In the genomic region with DNA sequence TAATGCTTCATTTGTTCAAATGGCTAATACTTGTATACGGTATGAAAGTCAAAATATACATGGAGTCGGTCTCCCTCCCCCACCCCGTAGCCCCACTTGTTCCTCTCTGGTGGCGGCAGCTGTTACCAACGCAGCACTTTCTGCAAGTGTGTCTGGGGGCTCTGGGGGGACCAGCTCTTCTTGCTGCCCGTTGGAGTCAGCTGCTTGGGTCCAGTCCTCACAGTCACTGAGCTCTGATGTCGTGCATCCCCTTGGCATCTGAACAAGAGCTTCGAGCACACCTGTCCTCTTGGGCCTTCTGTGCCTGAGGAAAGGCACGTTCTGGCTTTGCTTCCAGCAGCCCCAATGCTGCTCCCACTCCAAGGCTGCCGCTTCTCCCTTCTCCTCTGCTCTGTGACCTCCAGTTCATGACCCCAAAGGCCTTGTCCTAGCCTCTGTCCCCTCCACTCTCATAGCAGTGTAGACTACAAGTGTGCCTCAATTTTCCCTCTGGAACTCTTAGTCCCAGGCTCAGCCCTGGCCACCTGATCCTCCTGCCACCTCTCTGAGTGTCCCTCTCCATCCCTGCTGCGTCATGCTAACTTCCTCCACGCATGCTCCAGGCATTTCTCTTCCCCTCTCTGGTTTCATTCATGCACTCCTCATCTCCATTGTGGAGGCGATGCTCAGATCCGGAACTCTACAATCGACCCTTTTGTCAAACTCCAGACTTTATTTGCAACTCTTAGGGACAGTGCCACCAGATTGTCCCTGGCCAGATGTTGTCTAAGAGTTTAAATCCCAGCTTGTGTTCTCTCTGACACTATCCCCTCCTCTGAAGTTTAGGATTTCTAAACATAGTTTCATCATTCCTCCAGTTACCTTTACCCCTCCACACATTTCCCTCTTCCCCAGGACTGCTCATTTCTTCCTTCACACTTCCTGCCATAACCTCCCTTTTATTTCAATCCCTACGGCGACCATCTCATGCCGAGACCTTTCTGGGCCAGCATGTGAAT, we compare ENCODE assay signal across 16 cellular contexts.
DNase-seq lines count a peak whose midpoint lies in the region; ATAC-seq, FAIRE-seq and TF ChIP-seq lines count a peak whose summit lies in the region.
"Had no signal": no experiment of that assay in that cellular context is flagged by ENCODE, and none has a peak within 500 bp of the region (broad histone marks: within the 10 kb centered on the region; RNA-seq: fewer than 3 reads in every experiment).

No MANE protein-coding gene starts in this region.

- H3K27ac ChIP-seq in aorta (ENCODE audit: low read depth in 1 of 2, low read length in 2 of 2) (no peak overlapping the region), OCI-LY7 (ENCODE audit: low read depth, low read length, poor library complexity, severe bottlenecking) (no peak overlapping the region)

- BruUV-seq in OCI-LY7 (replicated peaks; lab: Mats Ljungman, UMichigan): no TSS peak

- intact Hi-C loops in aorta (cut with DNase I): no loop called here
- intact Hi-C loops in OCI-LY7 (cut with micrococcal nuclease; ENCODE audit: unreplicated experiment): no loop called here

- DNase-seq in activated naive CD4-positive, alpha-beta T cell treated with anti-CD3 and anti-CD28 coated beads, Interleukin-2, amount 10 ng/mL, durations not matched to agents 7 days and 5 days: peak; percentile 10
- DNase-seq in activated naive CD4-positive, alpha-beta T cell (lab: John Stamatoyannopoulos, UW): no peak
- DNase-seq in bronchial epithelial cell (ENCODE audit: low read depth) (no peak), aorta (no peak), NCI-H1694 (lab: John Stamatoyannopoulos, UW) (no peak), OCI-LY7 (ENCODE audit: low spot score) (no peak)
- no peak for DNase-seq in activated CD4-positive, alpha-beta T cell treated with anti-CD3 and anti-CD28 coated beads for 48 hours
- DNase-seq: ACHN; C1 segment of cervical spinal cord; Calu3; CD4-positive, alpha-beta T cell; DMS79; H9 had no signal

- no peak overlapping the region for H3K4me3 Mint-ChIP-seq in activated naive CD4-positive, alpha-beta T cell treated with anti-CD3 and anti-CD28 coated beads, Interleukin-2, amount 10 ng/mL, durations not matched to agents 7 days and 5 days
- peak overlapping the region in 1 of 3 experiments; percentile 27 for H3K4me3 Mint-ChIP-seq in nephron
- H3K4me3 Mint-ChIP-seq: CD4-positive, alpha-beta T cell; H9 had no signal

- CTCF ChIA-PET in activated naive CD4-positive, alpha-beta T cell treated with anti-CD3 and anti-CD28 coated beads, Interleukin-2, amount 10 ng/mL, durations not matched to agents 7 days and 5 days (lab: Charles Lee): interaction anchor here (0.6 kb wide), 1 partner anchor 17 kb away, joined by 3 read pairs; no protein-coding TSS in a partner anchor
- CTCF ChIA-PET in OCI-LY7 (lab: Charles Lee; ENCODE audit: unreplicated experiment): no interaction called here

- H4K20me1 ChIP-seq in OCI-LY7 (ENCODE audit: insufficient read depth, low read length): no peaks in the 10 kb centered on the region

- ATAC-seq in aorta (ENCODE audit: low FRiP score): peak; percentile 17
- ATAC-seq: GM12878 had no signal

- no peaks in the 10 kb centered on the region for H3K4me1 Mint-ChIP-seq in activated naive CD4-positive, alpha-beta T cell treated with anti-CD3 and anti-CD28 coated beads, Interleukin-2, amount 10 ng/mL, durations not matched to agents 7 days and 5 days
- peaks cover 51% of the 10 kb centered on the region for H3K4me1 Mint-ChIP-seq in nephron

- H3K4me1 ChIP-seq in aorta (ENCODE audit: control insufficient read depth in 1 of 2, insufficient read depth in 2 of 2, low read length in 2 of 2) (peaks cover 0 to 5% of the 10 kb centered on the region in 2 donors), OCI-LY7 (ENCODE audit: insufficient read depth, low read length, poor library complexity, severe bottlenecking) (no peaks in the 10 kb centered on the region)

- H3K9me2 ChIP-seq in OCI-LY7 (ENCODE audit: insufficient read depth, low read length): no peaks in the 10 kb centered on the region

- no peak overlapping the region for H3K27ac Mint-ChIP-seq in activated naive CD4-positive, alpha-beta T cell treated with anti-CD3 and anti-CD28 coated beads, Interleukin-2, amount 10 ng/mL, durations not matched to agents 7 days and 5 days
- H3K27ac Mint-ChIP-seq in nephron: peak overlapping the region; percentile 17 to 64 (median 38)
- H3K27ac Mint-ChIP-seq: CD4-positive, alpha-beta T cell had no signal

- peaks cover 28% of the 10 kb centered on the region for H3K27me3 Mint-ChIP-seq in activated naive CD4-positive, alpha-beta T cell treated with anti-CD3 and anti-CD28 coated beads, Interleukin-2, amount 10 ng/mL, durations not matched to agents 7 days and 5 days
- H3K27me3 Mint-ChIP-seq in nephron (ENCODE audit: low read depth): peaks cover 25% of the 10 kb centered on the region

- H3K4me3 ChIP-seq in bronchial epithelial cell (ENCODE audit: low read depth, low read length) (no peak overlapping the region), aorta (ENCODE audit: low read length in 2 of 2) (no peak overlapping the region), OCI-LY7 (ENCODE audit: low read depth, low read length, poor library complexity, severe bottlenecking) (no peak overlapping the region)
- H3K4me3 ChIP-seq: GM12878 had no signal

- POLR2A ChIA-PET in OCI-LY7 (lab: Charles Lee): no interaction called here

- WGBS in aorta, 2 donors: 89 to 91% methylated on average over 18 of the region's 18 CpGs

- FAIRE-seq in bronchial epithelial cell (lab: Jason Lieb, UNC): peak; percentile 79
- FAIRE-seq: GM12878, GM18507 had no signal

- peaks cover 4% of the 10 kb centered on the region for H3K27me3 ChIP-seq in bronchial epithelial cell (ENCODE audit: control insufficient read depth, insufficient read depth, low read length)
- H3K27me3 ChIP-seq in aorta (ENCODE audit: control insufficient read depth in 1 of 2, insufficient read depth in 2 of 2, low read length in 1 of 2): no peaks in the 10 kb centered on the region

- no peaks in the 10 kb centered on the region for H3K79me2 ChIP-seq in OCI-LY7 (ENCODE audit: insufficient read depth, low read depth, low read length)

- H3K9me3 Mint-ChIP-seq in activated naive CD4-positive, alpha-beta T cell treated with anti-CD3 and anti-CD28 coated beads, Interleukin-2, amount 10 ng/mL, durations not matched to agents 7 days and 5 days: no peaks in the 10 kb centered on the region
- no peaks in the 10 kb centered on the region for H3K9me3 Mint-ChIP-seq in nephron
- H3K9me3 Mint-ChIP-seq: CD4-positive, alpha-beta T cell; H9 had no signal

- no peaks in the 10 kb centered on the region for H3K36me3 Mint-ChIP-seq in activated naive CD4-positive, alpha-beta T cell treated with anti-CD3 and anti-CD28 coated beads, Interleukin-2, amount 10 ng/mL, durations not matched to agents 7 days and 5 days
- no peaks in the 10 kb centered on the region for H3K36me3 Mint-ChIP-seq in nephron (ENCODE audit: low read depth)

- no peaks in the 10 kb centered on the region for H3K36me3 ChIP-seq in bronchial epithelial cell (ENCODE audit: control insufficient read depth, insufficient read depth, low read length)
- H3K36me3 ChIP-seq in aorta (ENCODE audit: control insufficient read depth in 1 of 2, insufficient read depth in 2 of 2, low read length in 1 of 2): no peaks in the 10 kb centered on the region
- no peaks in the 10 kb centered on the region for H3K36me3 ChIP-seq in OCI-LY7 (ENCODE audit: insufficient read depth, low read length)

- no peak overlapping the region for H2AFZ ChIP-seq in OCI-LY7 (ENCODE audit: low read length)

- H3K4me2 ChIP-seq in OCI-LY7 (ENCODE audit: low read length): no peak overlapping the region

- no peaks in the 10 kb centered on the region for H3K9me3 ChIP-seq in aorta (ENCODE audit: control insufficient read depth, low read length)
- no peaks in the 10 kb centered on the region for H3K9me3 ChIP-seq in OCI-LY7 (ENCODE audit: low read length)

- no peak for TF ChIP-seq CTCF in bronchial epithelial cell (IDR thresholded peaks at IDR 0.05; ENCODE audit: insufficient read depth, low read length, severe bottlenecking)
- TF ChIP-seq CTCF in nephron (IDR thresholded peaks at IDR 0.05; ENCODE audit: unreplicated experiment in 3 of 3): no peak
- no peak for TF ChIP-seq CTCF in OCI-LY7 (conservative IDR thresholded peaks at IDR 0.05; ENCODE audit: low read length)
